9 cellular contexts compared by ENCODE assay signal in genomic region chr19:10812902-10813404, GRCh38. TPM values are rescaled to one million over a fixed set of nuclear protein-coding genes. Genes with fewer than 3 reads are reported as not detected.
DNase-seq lines count a peak whose midpoint lies in the region; ATAC-seq, FAIRE-seq and TF ChIP-seq lines count a peak whose summit lies in the region.
"Had no signal": no experiment of that assay in that cellular context is flagged by ENCODE, and none has a peak within 500 bp of the region (broad histone marks: within the 10 kb centered on the region; RNA-seq: fewer than 3 reads in every experiment).

No MANE protein-coding gene starts in this region.

- no peaks in the 10 kb centered on the region for H4K20me1 ChIP-seq in neural progenitor cell (ENCODE audit: low read depth)

- peaks cover 0 to 8% of the 10 kb centered on the region in 2 donors for H3K36me3 Mint-ChIP-seq in activated naive CD4-positive, alpha-beta T cell treated with anti-CD3 and anti-CD28 coated beads, Interleukin-2, amount 50 U/mL, for 72 hours
- peaks cover 16% of the 10 kb centered on the region for H3K36me3 Mint-ChIP-seq in neural progenitor cell

- no peaks in the 10 kb centered on the region for H3K79me2 ChIP-seq in neural progenitor cell (ENCODE audit: low read depth)

- H3K4me1 ChIP-seq in left ventricle myocardium inferior (peaks cover 5% of the 10 kb centered on the region), neural progenitor cell (no peaks in the 10 kb centered on the region)

- intact Hi-C loops in left ventricle myocardium inferior (cut with micrococcal nuclease) = no loop called here

- DNase-seq in ACHN (peak; percentile 71), HTR-8/SVneo (ENCODE audit: insufficient read length, low spot score) (peak; percentile 93), left ventricle myocardium inferior (no peak), NCI-H1436 (lab: John Stamatoyannopoulos, UW) (no peak), neural progenitor cell (ENCODE audit: low spot score) (no peak)
- DNase-seq in activated naive CD4-positive, alpha-beta T cell treated with anti-CD3 and anti-CD28 coated beads, Interleukin-2, amount 50 U/mL, for 72 hours (ENCODE audit: low spot score in 2 of 2) = no peak
- peak; percentile 36 to 42 for DNase-seq in stimulated activated CD8-positive, alpha-beta memory T cell treated with anti-CD3 and anti-CD28 coated beads, Interleukin-15, amount 100 ng/mL, for 48 hours (ENCODE audit: low read depth in 2 of 2)

- H3F3A ChIP-seq in neural progenitor cell (ENCODE audit: low read depth) = no peaks in the 10 kb centered on the region

- ATAC-seq in activated naive CD4-positive, alpha-beta T cell treated with anti-CD3 and anti-CD28 coated beads, Interleukin-2, amount 50 U/mL, for 72 hours = peak; percentile 39 to 49
- ATAC-seq in GM19455 (IDR thresholded peaks at IDR 0.05; ENCODE audit: unreplicated experiment) = no peak

- no peak overlapping the region for H3K4me3 Mint-ChIP-seq in neural progenitor cell

- H3K27ac Mint-ChIP-seq in activated naive CD4-positive, alpha-beta T cell treated with anti-CD3 and anti-CD28 coated beads, Interleukin-2, amount 50 U/mL, for 72 hours = peak overlapping the region; percentile 87 to 93
- H3K27ac Mint-ChIP-seq in neural progenitor cell = no peak overlapping the region

- peaks cover 100% of the 10 kb centered on the region for H3K36me3 ChIP-seq in left ventricle myocardium inferior
- H3K36me3 ChIP-seq in neural progenitor cell = no peaks in the 10 kb centered on the region

- no peaks in the 10 kb centered on the region for H3K9me3 Mint-ChIP-seq in activated naive CD4-positive, alpha-beta T cell treated with anti-CD3 and anti-CD28 coated beads, Interleukin-2, amount 50 U/mL, for 72 hours
- H3K9me3 Mint-ChIP-seq in neural progenitor cell = no peaks in the 10 kb centered on the region

- no peak overlapping the region for H2AFZ ChIP-seq in neural progenitor cell (replicated peaks)

- no peak overlapping the region for H3K9ac ChIP-seq in neural progenitor cell

- H3K9me3 ChIP-seq in left ventricle myocardium inferior (replicated peaks) (no peaks in the 10 kb centered on the region), neural progenitor cell (ENCODE audit: low read depth) (no peaks in the 10 kb centered on the region)

- peaks cover 3% of the 10 kb centered on the region for H3K4me1 Mint-ChIP-seq in neural progenitor cell

- in situ Hi-C loops in ACHN (cut with HindIII; ENCODE audit: low pct_ligation_motif_present, low pct_unique_long_range_greater_than_20kb, low sequenced_read_pairs) = no loop called here

- TF ChIP-seq CTCF in left ventricle myocardium inferior (IDR thresholded peaks at IDR 0.05; ENCODE audit: borderline replicate concordance) (no peak), neural progenitor cell (IDR thresholded peaks at IDR 0.05) (no peak)

- H3K4me3 ChIP-seq in left ventricle myocardium inferior (no peak overlapping the region), neural progenitor cell (no peak overlapping the region)

- H3K27me3 ChIP-seq in left ventricle myocardium inferior (ENCODE audit: low read depth) (no peaks in the 10 kb centered on the region), neural progenitor cell (no peaks in the 10 kb centered on the region)

- FAIRE-seq in HTR-8/SVneo (lab: Jason Lieb, UNC) = peak; percentile 83
- FAIRE-seq: GM18507 had no signal

- H3K27me3 Mint-ChIP-seq in neural progenitor cell (ENCODE audit: insufficient read depth, low read depth) = no peaks in the 10 kb centered on the region

- no peak overlapping the region for H3K4me2 ChIP-seq in neural progenitor cell

- peak overlapping the region; percentile 9 for H3K27ac ChIP-seq in left ventricle myocardium inferior (replicated peaks)
- H3K27ac ChIP-seq in neural progenitor cell = no peak overlapping the region

RNA-seq across cellular contexts. Expression of gene TMED1, which starts 23.1 kb away (rescaled TPM):
- 10 to 100 TPM in 1 of 2 donors, 1 to 10 TPM in 1; 9.7 to 15.0 TPM for total RNA-seq in activated naive CD4-positive, alpha-beta T cell treated with anti-CD3 and anti-CD28 coated beads, Interleukin-2, amount 50 U/mL, for 72 hours
- total RNA-seq in left ventricle myocardium inferior = 32.9 TPM
- total RNA-seq in neural progenitor cell (ENCODE audit: low replicate concordance) = 27.0 and 57.9 TPM in 2 replicates

RNA-seq across cellular contexts. Expression of gene C19orf38, which starts 35.3 kb away (rescaled TPM):
- total RNA-seq in activated naive CD4-positive, alpha-beta T cell treated with anti-CD3 and anti-CD28 coated beads, Interleukin-2, amount 50 U/mL, for 72 hours = 1 to 10 TPM; 3.5 to 6.4 TPM
- total RNA-seq in left ventricle myocardium inferior (0.47 TPM), neural progenitor cell (ENCODE audit: low replicate concordance) (0.62 TPM in 1 of 2 replicates, not detected in the other)

RNA-seq across cellular contexts. Expression of gene CARM1, which starts 58.4 kb away (rescaled TPM):
- total RNA-seq in activated naive CD4-positive, alpha-beta T cell treated with anti-CD3 and anti-CD28 coated beads, Interleukin-2, amount 50 U/mL, for 72 hours = 10 to 100 TPM; 46.4 to 73.6 TPM
- total RNA-seq in left ventricle myocardium inferior (27.2 TPM), neural progenitor cell (ENCODE audit: low replicate concordance) (34.4 and 97.5 TPM in 2 replicates)

Comparison
In these comparisons a context has a peak if more than half of its experiments do, and no peak if none do; other contexts are left out.
1. DNase-seq: peak in ACHN (single experiment), HTR-8/SVneo (single experiment) and stimulated activated CD8-positive, alpha-beta memory T cell treated with anti-CD3 and anti-CD28 coated beads, Interleukin-15, amount 100 ng/mL, for 48 hours (2 of 2); none in activated naive CD4-positive, alpha-beta T cell treated with anti-CD3 and anti-CD28 coated beads, Interleukin-2, amount 50 U/mL, for 72 hours (0 of 2), left ventricle myocardium inferior (single experiment), NCI-H1436 (single experiment) and neural progenitor cell (single experiment).